Comparison of ENCODE assay signal across 28 cellular contexts in the genomic region with DNA sequence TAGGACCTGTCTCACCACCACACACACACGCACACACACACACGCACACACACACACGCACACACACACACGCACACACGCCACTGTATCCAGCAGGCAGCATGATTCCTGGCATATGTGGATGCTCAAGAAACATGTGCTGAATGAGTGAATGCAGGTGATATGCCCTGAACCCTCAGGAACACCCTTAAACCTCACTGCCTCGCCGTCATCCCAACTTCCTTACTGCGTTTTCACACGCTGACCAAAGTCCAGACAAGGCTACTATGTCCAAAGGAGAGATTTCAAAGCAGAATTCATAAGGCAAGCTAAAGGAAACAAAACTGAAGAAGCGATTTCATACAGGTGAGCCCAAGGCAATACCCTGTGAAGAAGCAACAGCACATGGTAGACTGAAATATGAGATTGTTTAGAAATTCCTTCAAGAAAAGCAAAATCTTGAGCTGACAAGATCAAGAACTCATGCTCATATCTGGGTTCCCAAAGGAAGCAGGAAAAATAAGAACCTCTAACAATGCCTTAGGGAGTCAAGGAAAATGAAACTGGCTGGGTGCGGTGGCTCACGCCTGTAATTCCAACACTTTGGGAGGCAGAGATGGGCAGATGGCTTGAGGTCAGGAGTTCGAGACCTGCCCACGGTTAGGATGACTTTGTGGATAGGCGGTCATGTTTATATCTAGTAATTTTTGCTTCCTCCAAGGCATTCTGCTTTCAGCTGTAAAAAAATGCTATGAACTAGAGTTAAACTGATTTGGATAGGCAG.
"Had no signal": no experiment of that assay in that cellular context is flagged by ENCODE, and none has a peak within 500 bp of the region (broad histone marks: within the 10 kb centered on the region; RNA-seq: fewer than 3 reads in every experiment).

No MANE protein-coding gene starts in this region.

- H3K27ac ChIP-seq: ascending aorta, esophagus muscularis mucosa, foreskin keratinocyte, gastrocnemius medialis had no signal

- H3K4me3 ChIP-seq: ascending aorta, esophagus muscularis mucosa, gastrocnemius medialis had no signal

- H3K27me3 Mint-ChIP-seq: activated CD4-positive, alpha-beta memory T cell treated with anti-CD3 and anti-CD28 coated beads, Interleukin-2, amount 10 ng/mL, durations not matched to agents 7 days and 5 days; activated CD4-positive, alpha-beta T cell treated with anti-CD3 and anti-CD28 coated beads for 36 hours; activated CD4-positive, alpha-beta T cell treated with anti-CD3 and anti-CD28 coated beads, Interleukin-2, amount 10 ng/mL, durations not matched to agents 24 days and 14 days had no signal

- H3K27ac Mint-ChIP-seq: activated CD4-positive, alpha-beta memory T cell treated with anti-CD3 and anti-CD28 coated beads, Interleukin-2, amount 10 ng/mL, durations not matched to agents 7 days and 5 days; activated CD4-positive, alpha-beta T cell treated with anti-CD3 and anti-CD28 coated beads for 36 hours; activated CD4-positive, alpha-beta T cell treated with anti-CD3 and anti-CD28 coated beads, Interleukin-2, amount 10 ng/mL, durations not matched to agents 24 days and 14 days; activated naive CD4-positive, alpha-beta T cell treated with anti-CD3 and anti-CD28 coated beads, Interleukin-2, amount 10 ng/mL, durations not matched to agents 7 days and 5 days; activated naive CD4-positive, alpha-beta T cell treated with anti-CD3 and anti-CD28 coated beads, Interleukin-2, amount 50 U/mL, for 72 hours; activated naive CD8-positive, alpha-beta T cell treated with anti-CD3 and anti-CD28 coated beads, Interleukin-2, amount 10 ng/mL, durations not matched to agents 7 days and 5 days; activated T-cell treated with anti-CD3 and anti-CD28 coated beads, Interleukin-2, amount 50 U/mL, for 24 hours; activated T-cell treated with anti-CD3 and anti-CD28 coated beads, Interleukin-2, amount 50 U/mL, for 72 hours; brain; effector memory CD8-positive, alpha-beta T cell had no signal

- H3K4me1 ChIP-seq: ascending aorta, esophagus muscularis mucosa, foreskin keratinocyte, gastrocnemius medialis had no signal

- H3K9me3 ChIP-seq: ascending aorta, esophagus muscularis mucosa, gastrocnemius medialis had no signal

- FAIRE-seq: bronchial epithelial cell had no signal

- H3K9me3 Mint-ChIP-seq: activated CD4-positive, alpha-beta T cell treated with anti-CD3 and anti-CD28 coated beads, Interleukin-2, amount 10 ng/mL, durations not matched to agents 24 days and 14 days; activated T-cell treated with anti-CD3 and anti-CD28 coated beads, Interleukin-2, amount 50 U/mL, for 72 hours; effector memory CD8-positive, alpha-beta T cell had no signal

- ATAC-seq: activated CD4-positive, alpha-beta T cell treated with anti-CD3 and anti-CD28 coated beads for 36 hours; activated naive CD4-positive, alpha-beta T cell treated with anti-CD3 and anti-CD28 coated beads, Interleukin-2, amount 50 U/mL, for 72 hours; activated T-cell treated with anti-CD3 and anti-CD28 coated beads, Interleukin-2, amount 50 U/mL, for 72 hours; effector memory CD8-positive, alpha-beta T cell; foreskin keratinocyte; gastrocnemius medialis had no signal

- H3K36me3 Mint-ChIP-seq: activated naive CD4-positive, alpha-beta T cell treated with anti-CD3 and anti-CD28 coated beads, Interleukin-2, amount 50 U/mL, for 72 hours; brain had no signal

- H3K4me1 Mint-ChIP-seq: brain; central memory CD8-positive, alpha-beta T cell had no signal

- DNase-seq: activated CD4-positive, alpha-beta memory T cell treated with anti-CD3 and anti-CD28 coated beads, Interleukin-2, amount 10 ng/mL, durations not matched to agents 7 days and 5 days; activated CD4-positive, alpha-beta T cell treated with anti-CD3 and anti-CD28 coated beads for 36 hours; activated CD4-positive, alpha-beta T cell treated with anti-CD3 and anti-CD28 coated beads, Interleukin-2, amount 10 ng/mL, durations not matched to agents 24 days and 14 days; activated CD4-positive, CD25-positive, alpha-beta regulatory T cell; activated CD4-positive, CD25-positive, alpha-beta regulatory T cell treated with anti-CD3 and anti-CD28 coated beads, Interleukin-2, amount 50 U/mL, for 72 hours; activated CD8-positive, alpha-beta memory T cell treated with anti-CD3 and anti-CD28 coated beads, Interleukin-2, amount 50 U/mL, for 48 hours; activated gamma-delta T cell; activated naive CD4-positive, alpha-beta T cell; activated naive CD4-positive, alpha-beta T cell treated with anti-CD3 and anti-CD28 coated beads, Interleukin-2, amount 10 ng/mL, durations not matched to agents 7 days and 5 days; activated naive CD8-positive, alpha-beta T cell treated with anti-CD3 and anti-CD28 coated beads, Interleukin-2, amount 10 ng/mL, durations not matched to agents 7 days and 5 days; activated T-cell treated with anti-CD3 and anti-CD28 coated beads for 4 hours; activated T-cell treated with anti-CD3 and anti-CD28 coated beads, Interleukin-2, amount 50 U/mL, for 24 hours; activated T-cell treated with anti-CD3 and anti-CD28 coated beads, Interleukin-2, amount 50 U/mL, for 72 hours; cortex of kidney; dermis blood vessel endothelial cell; effector CD4-positive, alpha-beta T cell; effector memory CD8-positive, alpha-beta T cell; erythroblast; foreskin keratinocyte; gastrocnemius medialis; glutamatergic neuron; T-helper 2 cell had no signal

- H3K36me3 ChIP-seq: ascending aorta, esophagus muscularis mucosa, gastrocnemius medialis had no signal

- H3K27me3 ChIP-seq: ascending aorta, gastrocnemius medialis had no signal

- H3K4me3 Mint-ChIP-seq: activated CD4-positive, alpha-beta memory T cell treated with anti-CD3 and anti-CD28 coated beads, Interleukin-2, amount 10 ng/mL, durations not matched to agents 7 days and 5 days; activated CD4-positive, alpha-beta T cell treated with anti-CD3 and anti-CD28 coated beads for 36 hours; activated CD4-positive, alpha-beta T cell treated with anti-CD3 and anti-CD28 coated beads, Interleukin-2, amount 10 ng/mL, durations not matched to agents 24 days and 14 days; activated naive CD4-positive, alpha-beta T cell treated with anti-CD3 and anti-CD28 coated beads, Interleukin-2, amount 10 ng/mL, durations not matched to agents 7 days and 5 days; activated naive CD8-positive, alpha-beta T cell treated with anti-CD3 and anti-CD28 coated beads, Interleukin-2, amount 10 ng/mL, durations not matched to agents 7 days and 5 days; activated T-cell treated with anti-CD3 and anti-CD28 coated beads, Interleukin-2, amount 50 U/mL, for 24 hours; activated T-cell treated with anti-CD3 and anti-CD28 coated beads, Interleukin-2, amount 50 U/mL, for 72 hours; brain; central memory CD8-positive, alpha-beta T cell; effector memory CD8-positive, alpha-beta T cell had no signal
